In the genomic region with DNA sequence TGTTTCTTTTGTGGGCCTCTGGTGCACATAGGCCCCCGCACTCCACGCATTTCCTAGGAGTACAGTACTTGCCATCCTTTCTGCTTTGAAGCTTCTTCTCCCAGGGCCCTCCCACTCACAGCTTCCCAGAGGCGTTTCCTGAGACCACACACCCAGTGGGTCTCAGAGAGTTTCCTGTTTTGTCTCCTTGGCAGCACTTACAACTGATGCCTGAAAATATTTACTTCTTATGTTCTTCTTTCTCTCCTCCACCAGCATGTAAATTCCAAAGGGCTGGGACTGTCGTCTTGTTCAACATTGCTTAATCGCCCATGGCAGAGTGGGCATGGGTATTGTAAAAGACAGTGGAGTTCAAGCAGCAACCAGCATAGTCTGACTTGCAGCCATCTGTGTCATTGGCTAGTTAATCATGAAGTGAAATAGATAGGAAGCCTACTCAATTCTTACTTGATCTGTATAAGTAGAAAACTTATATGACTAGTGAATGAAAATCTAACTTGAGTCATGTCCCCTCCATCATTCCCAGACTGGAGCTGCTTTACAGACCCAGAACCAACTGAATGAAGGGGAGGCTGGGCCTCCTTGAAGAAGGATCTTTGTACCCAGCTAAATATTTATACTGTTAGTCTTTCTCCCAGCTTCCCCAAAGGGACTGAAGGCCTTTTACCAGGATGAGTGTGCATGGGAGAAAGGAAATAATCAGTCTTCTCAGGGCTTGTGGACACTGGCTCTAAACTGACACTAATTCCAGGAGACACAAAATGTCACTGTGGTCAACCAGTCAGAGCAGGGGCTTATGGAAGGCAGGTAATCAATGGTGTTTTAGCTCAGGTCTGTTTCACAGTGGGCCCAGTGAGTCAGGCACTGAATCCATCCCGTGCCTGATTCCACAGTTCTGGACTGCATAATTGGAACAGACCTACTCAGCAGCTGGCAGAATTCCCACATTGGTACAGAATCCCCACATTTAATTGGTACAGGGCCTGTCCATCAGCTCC, we compare ENCODE assay signal across 31 cellular contexts.
A peak's percentile ranks its signal among the peaks of the same experiment; 100 is the strongest.
DNase-seq lines count a peak whose midpoint lies in the region; ATAC-seq, FAIRE-seq and TF ChIP-seq lines count a peak whose summit lies in the region.
"Had no signal": no experiment of that assay in that cellular context is flagged by ENCODE, and none has a peak within 500 bp of the region (broad histone marks: within the 10 kb centered on the region; RNA-seq: fewer than 3 reads in every experiment).

No MANE protein-coding gene starts in this region.

- TF ChIP-seq EP300 in H1 (IDR thresholded peaks at IDR 0.05; ENCODE audit: borderline replicate concordance in 1 of 2, low read depth in 2 of 2, low read length in 2 of 2) = no peak

- no peak overlapping the region for H2BK5ac ChIP-seq in H1 (ENCODE audit: low read depth, low read length)
- H2BK5ac ChIP-seq in neuronal stem cell (ENCODE audit: low read length) = no peak overlapping the region

- in situ Hi-C loops in KBM-7 (cut with MboI; ENCODE audit: low pct_unique_long_range_greater_than_20kb, low sequenced_read_pairs) = no loop called here

- no peaks in the 10 kb centered on the region for H3K36me3 ChIP-seq in BLaER1
- H3K36me3 ChIP-seq in H1 (ENCODE audit: control insufficient read depth in 2 of 4, insufficient read depth in 4 of 4, low read length in 3 of 4) = no peaks in the 10 kb centered on the region
- no peaks in the 10 kb centered on the region for H3K36me3 ChIP-seq in neuronal stem cell (replicated peaks in 1 of 2; ENCODE audit: control insufficient read depth in 2 of 2, insufficient read depth in 2 of 2, low read length in 2 of 2)
- H3K36me3 ChIP-seq: esophagus squamous epithelium, right atrium auricular region, spleen, tibial nerve had no signal

- no peak overlapping the region for H3K18ac ChIP-seq in H1 (ENCODE audit: extremely low read depth, low read length)
- H3K18ac ChIP-seq in neuronal stem cell (ENCODE audit: low read length) = no peak overlapping the region

- H3K4me2 ChIP-seq in BLaER1 = 0 out of 2 replicates have a peak overlapping the region, but pooled peaks have one; percentile 12
- H3K4me2 ChIP-seq in H1 (ENCODE audit: insufficient read depth in 1 of 2, low read depth in 2 of 2, low read length in 2 of 2) = no peak overlapping the region
- no peak overlapping the region for H3K4me2 ChIP-seq in neuronal stem cell (ENCODE audit: insufficient read depth, low read length, poor library complexity, severe bottlenecking)

- H3K4me1 ChIP-seq in BLaER1 = peaks cover 6% of the 10 kb centered on the region
- peaks cover 0 to 11% (median 9%) of the 10 kb centered on the region in 4 experiments; a peak in 3 of 7 replicates for H3K4me1 ChIP-seq in H1 (replicated peaks in 1 of 4; ENCODE audit: control insufficient read depth in 3 of 4, insufficient read depth in 4 of 4, low read length in 3 of 4)
- peaks cover 0 to 2% of the 10 kb centered on the region in 2 donors for H3K4me1 ChIP-seq in neuronal stem cell (ENCODE audit: control insufficient read depth in 2 of 2, insufficient read depth in 1 of 2, low read depth in 1 of 2, low read length in 2 of 2)
- H3K4me1 ChIP-seq: Caco-2, foreskin keratinocyte, parathyroid adenoma, right atrium auricular region, spleen, tibial nerve had no signal

- H3K14ac ChIP-seq in H1 (ENCODE audit: insufficient read length) = no peak overlapping the region
- H3K14ac ChIP-seq in neuronal stem cell (ENCODE audit: low read length) = no peak overlapping the region

- ATAC-seq in GM18868 (IDR thresholded peaks at IDR 0.05; ENCODE audit: unreplicated experiment) = no peak
- ATAC-seq in GM18870 (IDR thresholded peaks at IDR 0.05; ENCODE audit: unreplicated experiment) = no peak
- no peak for ATAC-seq in stimulated activated naive CD8-positive, alpha-beta T cell treated with anti-CD3 and anti-CD28 coated beads, Interleukin-15, Interleukin-2, amounts not matched to agents 100 U/mL and 50 U/mL, for 24 hours
- ATAC-seq: activated CD8-positive, alpha-beta T cell treated with anti-CD3 and anti-CD28 coated beads for 36 hours; foreskin keratinocyte; left cardiac atrium; T-helper 17 cell had no signal

- TF ChIP-seq RAD21 in H1 (IDR thresholded peaks at IDR 0.05 in 1 of 2, conservative IDR thresholded peaks at IDR 0.05 in 1 of 2; ENCODE audit: low read depth in 2 of 2, low read length in 2 of 2) = no peak

- no peak for FAIRE-seq in H1 (lab: Jason Lieb, UNC)
- FAIRE-seq: HTR-8/SVneo had no signal

- CTCF ChIA-PET in H1 (lab: Charles Lee; ENCODE audit: partially characterized antibody) = interaction anchor here (1.0 to 7.0 kb wide), 2 partner anchors 9 to 24 kb away, joined by 5 to 54 read pairs; no protein-coding TSS in a partner anchor

- H3K9ac ChIP-seq in BLaER1 (no peak overlapping the region), H1 (replicated peaks in 1 of 4; ENCODE audit: extremely low read depth in 1 of 4, low read depth in 3 of 4, low read length in 3 of 4) (no peak overlapping the region), neuronal stem cell (ENCODE audit: low read depth, low read length, poor library complexity) (no peak overlapping the region)
- H3K9ac ChIP-seq: parathyroid adenoma had no signal

- 0 out of 2 replicates have a peak overlapping the region, but pooled peaks have one; percentile 22 for H2BK20ac ChIP-seq in H1 (ENCODE audit: low read length)

- no peaks in the 10 kb centered on the region for H3K27me3 ChIP-seq in BLaER1
- H3K27me3 ChIP-seq in H1 (replicated peaks in 1 of 4; ENCODE audit: control insufficient read depth in 3 of 4, extremely low read depth in 1 of 4, insufficient read depth in 3 of 4, low read length in 3 of 4) = no peaks in the 10 kb centered on the region
- H3K27me3 ChIP-seq in neuronal stem cell (ENCODE audit: control insufficient read depth in 3 of 3, insufficient read depth in 3 of 3, low read depth in 1 of 3, low read length in 3 of 3) = peaks cover 0 to 5% (median 0%) of the 10 kb centered on the region in 3 experiments
- H3K27me3 ChIP-seq: right atrium auricular region, tibial nerve had no signal

- H4K8ac ChIP-seq in H1 (ENCODE audit: extremely low read depth, insufficient read depth, low read length) = no peak overlapping the region
- no peak overlapping the region for H4K8ac ChIP-seq in neuronal stem cell (ENCODE audit: low read depth, low read length)

- H4K20me1 ChIP-seq in BLaER1 = no peaks in the 10 kb centered on the region
- H4K20me1 ChIP-seq in H1 (replicated peaks in 1 of 2; ENCODE audit: control insufficient read depth in 1 of 2, insufficient read depth in 2 of 2, low read length in 2 of 2) = no peaks in the 10 kb centered on the region

- H3K4ac ChIP-seq in H1 (replicated peaks; ENCODE audit: insufficient read length, low read depth, low read length) (no peak overlapping the region), neuronal stem cell (ENCODE audit: low read length) (no peak overlapping the region)

- no peak overlapping the region for H2BK15ac ChIP-seq in H1 (ENCODE audit: low read length)
- no peak overlapping the region for H2BK15ac ChIP-seq in neuronal stem cell (ENCODE audit: low read length)

- POLR2A ChIA-PET in H1 (lab: Charles Lee; ENCODE audit: partially characterized antibody) = no interaction called here

- H3K79me1 ChIP-seq in H1 (ENCODE audit: low read depth, low read length) (no peaks in the 10 kb centered on the region), neuronal stem cell (ENCODE audit: low read depth, low read length) (no peaks in the 10 kb centered on the region)

- H3K4me3 ChIP-seq in BLaER1 = no peak overlapping the region
- H3K4me3 ChIP-seq in H1 (ENCODE audit: extremely low read depth in 1 of 4, insufficient read depth in 2 of 4, low read depth in 3 of 4, low read length in 4 of 4) = no peak overlapping the region
- H3K4me3 ChIP-seq in neuronal stem cell (ENCODE audit: low read length in 2 of 2) = no peak overlapping the region
- H3K4me3 ChIP-seq: dorsolateral prefrontal cortex, esophagus squamous epithelium, right atrium auricular region, spleen, tibial nerve had no signal

- H3K56ac ChIP-seq in H1 (replicated peaks; ENCODE audit: insufficient read length, low read depth, low read length) = no peak overlapping the region

- no peaks in the 10 kb centered on the region for H3K79me2 ChIP-seq in H1 (ENCODE audit: control insufficient read depth in 1 of 2, insufficient read depth in 2 of 2, low read length in 2 of 2)
- H3K79me2 ChIP-seq: parathyroid adenoma had no signal

- DNase-seq in KBM-7 (peak; percentile 5), H1 (ENCODE audit: low read depth in 1 of 2, low spot score in 2 of 2) (no peak), neuronal stem cell (ENCODE audit: low spot score) (no peak), DMS79 (lab: John Stamatoyannopoulos, UW) (no peak)
- no peak for DNase-seq in stimulated activated naive CD8-positive, alpha-beta T cell treated with anti-CD3 and anti-CD28 coated beads, Interleukin-15, Interleukin-2, amounts not matched to agents 100 U/mL and 50 U/mL, for 24 hours
- DNase-seq: activated CD4-positive, alpha-beta T cell treated with anti-CD3 and anti-CD28 coated beads for 1 hour; activated CD8-positive, alpha-beta T cell treated with anti-CD3 and anti-CD28 coated beads for 36 hours; activated naive CD4-positive, alpha-beta T cell treated with anti-CD3 and anti-CD28 coated beads, Interleukin-2, amount 50 U/mL, for 16 hours; amniotic stem cell; Caco-2; DND-41; dorsolateral prefrontal cortex; esophagus squamous epithelium; foreskin keratinocyte; H7; left cardiac atrium; mammary epithelial cell; NCI-H1417; NCI-H2029 treated with DMSO at 0.1 percent for 48 hours; NCI-H2227 treated with DMSO at 0.1 percent for 48 hours; NCI-H526; spleen; stimulated activated CD4-positive, alpha-beta T cell treated with anti-CD3 and anti-CD28 coated beads, Interleukin-2, amount 100 ng/mL, for 48 hours; T-helper 17 cell had no signal

- TF ChIP-seq POLR2A in H1 (IDR thresholded peaks at IDR 0.05; ENCODE audit: control extremely low read depth in 1 of 2, low read depth in 2 of 2, low read length in 2 of 2) = no peak

- 82% methylated on average over 6 of the region's 6 CpGs; no CpG with 5 or more reads in 1 of the 2 experiments for WGBS in H1 (ENCODE audit: extremely low coverage in 1 of 2, insufficient coverage in 1 of 2, insufficient read length in 1 of 2, insufficient replicate concordance in 2 of 2, low coverage in 1 of 2, low lambda C conversion rate in 2 of 2, missing lambda C conversion rate in 1 of 2), 2 experiments
- no CpG with 5 or more reads among the region's 6 CpGs for WGBS in neuronal stem cell (ENCODE audit: extremely low coverage in 2 of 2, insufficient read length in 2 of 2, insufficient replicate concordance in 1 of 2), 2 donors

- H4K91ac ChIP-seq in H1 (replicated peaks; ENCODE audit: insufficient read length, low read length) (no peak overlapping the region), neuronal stem cell (ENCODE audit: low read depth, low read length, poor library complexity) (no peak overlapping the region)

- no peak overlapping the region for H2BK12ac ChIP-seq in H1 (ENCODE audit: low read depth, low read length)
- no peak overlapping the region for H2BK12ac ChIP-seq in neuronal stem cell (ENCODE audit: low read length)

- TF ChIP-seq CTCF in H1 (IDR thresholded peaks at IDR 0.05; ENCODE audit: control extremely low read depth in 1 of 3, insufficient read depth in 1 of 3, low read depth in 1 of 3, low read length in 3 of 3) = no peak

- H2BK120ac ChIP-seq in H1 (replicated peaks; ENCODE audit: low read depth, low read length) (no peak overlapping the region), neuronal stem cell (ENCODE audit: low read depth, low read length) (no peak overlapping the region)

- no peak overlapping the region for H2AFZ ChIP-seq in H1 (ENCODE audit: low read length)
- H2AFZ ChIP-seq in neuronal stem cell (ENCODE audit: low read length) = peak overlapping the region; percentile 20
- H2AFZ ChIP-seq: parathyroid adenoma had no signal

- no peak overlapping the region for H4K5ac ChIP-seq in H1 (ENCODE audit: insufficient read length, low read depth, low read length)

- H3K23ac ChIP-seq in H1 (ENCODE audit: insufficient read length) (no peak overlapping the region), neuronal stem cell (ENCODE audit: low read depth, low read length, poor library complexity) (no peak overlapping the region)

- no peaks in the 10 kb centered on the region for H3K23me2 ChIP-seq in H1 (ENCODE audit: low read depth, low read length)

- no peaks in the 10 kb centered on the region for H3K9me3 ChIP-seq in BLaER1
- no peaks in the 10 kb centered on the region for H3K9me3 ChIP-seq in H1 (ENCODE audit: insufficient read depth in 2 of 2, low read depth in 1 of 2, low read length in 1 of 2)
- H3K9me3 ChIP-seq in neuronal stem cell (replicated peaks in 1 of 2; ENCODE audit: control insufficient read depth in 2 of 2, insufficient read depth in 1 of 2, low read depth in 1 of 2, low read length in 2 of 2) = no peaks in the 10 kb centered on the region
- H3K9me3 ChIP-seq: Caco-2, esophagus squamous epithelium, right atrium auricular region, spleen, tibial nerve had no signal

- H3K27ac ChIP-seq in BLaER1 (no peak overlapping the region), H1 (ENCODE audit: low read depth, low read length) (no peak overlapping the region), neuronal stem cell (replicated peaks; ENCODE audit: low read length) (no peak overlapping the region)
- H3K27ac ChIP-seq: dorsolateral prefrontal cortex, esophagus squamous epithelium, foreskin keratinocyte, parathyroid adenoma, right atrium auricular region, spleen, tibial nerve had no signal

- H2AK5ac ChIP-seq in H1 (ENCODE audit: low read depth, low read length) = no peak overlapping the region
- H2AK5ac ChIP-seq in neuronal stem cell (ENCODE audit: low read depth, low read length) = no peak overlapping the region
